ENCODE assay signal across 26 cellular contexts in genomic region chr7:1644341-1645070, GRCh38. TPM values are rescaled to one million over a fixed set of nuclear protein-coding genes. Genes with fewer than 3 reads are reported as not detected.
"Had no signal": no experiment of that assay in that cellular context is flagged by ENCODE, and none has a peak within 500 bp of the region (broad histone marks: within the 10 kb centered on the region; RNA-seq: fewer than 3 reads in every experiment).

No MANE protein-coding gene starts in this region.

- H3K27me3 ChIP-seq: testis, upper lobe of left lung had no signal

- H3K4me1 ChIP-seq: colonic mucosa, foreskin keratinocyte, parathyroid adenoma had no signal

- H3K4me2 ChIP-seq: smooth muscle cell had no signal

- H3K4me3 ChIP-seq: colonic mucosa, esophagus muscularis mucosa, gastroesophageal sphincter, heart left ventricle, smooth muscle cell, testis, tibial artery, upper lobe of left lung had no signal

- H3K4me3 Mint-ChIP-seq: dendritic cell treated with granulocyte-macrophage colony-stimulating factor and Interleukin-4, amounts not matched to agents 40 ng/mL and 50 ng/mL, for 4 days; endodermal cell; natural killer cell; stimulated activated effector memory CD8-positive, alpha-beta T cell treated with anti-CD3 and anti-CD28 coated beads, Interleukin-12 subunit alpha, Interleukin-12 subunit beta, amount 100 ng/mL, for 72 hours had no signal

- H3K9me3 Mint-ChIP-seq: dendritic cell treated with granulocyte-macrophage colony-stimulating factor and Interleukin-4, amounts not matched to agents 40 ng/mL and 50 ng/mL, for 4 days; endodermal cell; natural killer cell; stimulated activated effector memory CD8-positive, alpha-beta T cell treated with anti-CD3 and anti-CD28 coated beads, Interleukin-12 subunit alpha, Interleukin-12 subunit beta, amount 100 ng/mL, for 72 hours had no signal

- H2AFZ ChIP-seq: parathyroid adenoma had no signal

- H3K9ac ChIP-seq: parathyroid adenoma had no signal

- H3K79me2 ChIP-seq: parathyroid adenoma had no signal

- ATAC-seq: foreskin keratinocyte; gastroesophageal sphincter; heart left ventricle; natural killer cell; sciatic nerve; stimulated activated effector memory CD8-positive, alpha-beta T cell treated with anti-CD3 and anti-CD28 coated beads, Interleukin-12 subunit alpha, Interleukin-12 subunit beta, amount 100 ng/mL, for 72 hours; stimulated activated naive CD8-positive, alpha-beta T cell treated with anti-CD3 and anti-CD28 coated beads, Interleukin-15, Interleukin-2, amounts not matched to agents 100 U/mL and 50 U/mL, for 24 hours had no signal

- H3K36me3 Mint-ChIP-seq: natural killer cell; stimulated activated effector memory CD8-positive, alpha-beta T cell treated with anti-CD3 and anti-CD28 coated beads, Interleukin-12 subunit alpha, Interleukin-12 subunit beta, amount 100 ng/mL, for 72 hours had no signal

- H3K27ac Mint-ChIP-seq: dendritic cell treated with granulocyte-macrophage colony-stimulating factor and Interleukin-4, amounts not matched to agents 40 ng/mL and 50 ng/mL, for 4 days; endodermal cell; natural killer cell; progenitor cell of endocrine pancreas; stimulated activated effector memory CD8-positive, alpha-beta T cell treated with anti-CD3 and anti-CD28 coated beads, Interleukin-12 subunit alpha, Interleukin-12 subunit beta, amount 100 ng/mL, for 72 hours had no signal

- FAIRE-seq: keratinocyte had no signal

- H3K27ac ChIP-seq: colonic mucosa, epithelial cell of prostate, esophagus muscularis mucosa, foreskin keratinocyte, gastroesophageal sphincter, heart left ventricle, neutrophil, parathyroid adenoma, testis, tibial artery, upper lobe of left lung had no signal

- H3K4me1 Mint-ChIP-seq: endodermal cell; natural killer cell; stimulated activated effector memory CD8-positive, alpha-beta T cell treated with anti-CD3 and anti-CD28 coated beads, Interleukin-12 subunit alpha, Interleukin-12 subunit beta, amount 100 ng/mL, for 72 hours had no signal

- H3K36me3 ChIP-seq: colonic mucosa, esophagus muscularis mucosa, gastroesophageal sphincter, heart left ventricle, neutrophil, tibial artery, upper lobe of left lung had no signal

- H3K9me3 ChIP-seq: colonic mucosa, esophagus muscularis mucosa, gastroesophageal sphincter, heart left ventricle, neutrophil, testis, tibial artery, upper lobe of left lung had no signal

- DNase-seq: central memory CD4-positive, alpha-beta T cell; colonic mucosa; effector CD8-positive, alpha-beta T cell; endodermal cell; foreskin keratinocyte; hippocampal formation; natural killer cell; stimulated activated CD4-positive, alpha-beta T cell treated with anti-CD3 and anti-CD28 coated beads, Interleukin-2, amount 100 ng/mL, for 24 hours; stimulated activated CD4-positive, alpha-beta T cell treated with anti-CD3 and anti-CD28 coated beads, Interleukin-4, amount 100 ng/mL, for 24 hours; stimulated activated naive CD8-positive, alpha-beta T cell treated with anti-CD3 and anti-CD28 coated beads, Interleukin-15, Interleukin-2, amounts not matched to agents 100 U/mL and 50 U/mL, for 24 hours; substantia nigra; testis; tibial artery had no signal

RNA-seq across cellular contexts. Expression of gene ELFN1, which starts 25.6 kb away (rescaled TPM):
- total RNA-seq: foreskin keratinocyte had no signal
